ENCODE assay signal across 12 cellular contexts in genomic region chr11:12285106-12285505, GRCh38.
DNase-seq lines count a peak whose midpoint lies in the region; ATAC-seq and TF ChIP-seq lines count a peak whose summit lies in the region.
"Had no signal": no experiment of that assay in that cellular context is flagged by ENCODE, and none has a peak within 500 bp of the region (broad histone marks: within the 10 kb centered on the region; RNA-seq: fewer than 3 reads in every experiment).

No MANE protein-coding gene starts in this region.

- H3K27ac ChIP-seq in brain microvascular endothelial cell (peak overlapping the region; percentile 99), lung (ENCODE audit: low read depth in 1 of 2, low read length in 1 of 2) (no peak overlapping the region)
- H3K27ac ChIP-seq: SK-N-MC had no signal

- 53 to 72% methylated on average over 4 of the region's 4 CpGs for WGBS in lung, 2 donors

- DNase-seq in AG08395 (ENCODE audit: low spot score), result peak; percentile 50
- peak; percentile 8 to 27 for DNase-seq in Kasumi-1 (lab: John Stamatoyannopoulos, UW)
- peak; percentile 93 for DNase-seq in brain microvascular endothelial cell
- peak; percentile 11 for DNase-seq in lung (ENCODE audit: low spot score)
- DNase-seq in mesenteric fat pad (ENCODE audit: low spot score), result no peak
- DNase-seq in retina, result no peak
- no peak for DNase-seq in HPDE6-E6E7 (ENCODE audit: extremely low spot score)
- DNase-seq in nucleus accumbens (lab: John Stamatoyannopoulos, UW), result no peak
- DNase-seq: mucosa of descending colon; NCI-H446 treated with DMSO at 0.1 percent for 48 hours; stimulated activated naive CD4-positive, alpha-beta T cell had no signal

- H3K27me3 ChIP-seq in brain microvascular endothelial cell (replicated peaks), result no peaks in the 10 kb centered on the region
- H3K27me3 ChIP-seq in lung (ENCODE audit: control insufficient read depth, insufficient read depth), result no peaks in the 10 kb centered on the region

- H3K4me1 ChIP-seq in lung (ENCODE audit: control insufficient read depth in 2 of 2, insufficient read depth in 2 of 2, low read length in 2 of 2), result peaks cover 0 to 3% of the 10 kb centered on the region in 2 donors

- no peak for ATAC-seq in lung (ENCODE audit: insufficient read depth, low FRiP score)
- ATAC-seq: mucosa of descending colon had no signal

- no peaks in the 10 kb centered on the region for H3K9me3 ChIP-seq in lung (ENCODE audit: control insufficient read depth in 2 of 2, insufficient read depth in 1 of 2, low read length in 1 of 2)
- H3K9me3 ChIP-seq: mucosa of descending colon had no signal

- no peak for TF ChIP-seq CTCF in brain microvascular endothelial cell (IDR thresholded peaks at IDR 0.05; ENCODE audit: low read depth, low read length, missing control alignments)
- TF ChIP-seq CTCF in lung (IDR thresholded peaks at IDR 0.05; ENCODE audit: control extremely low read depth, extremely low read depth), result no peak

- H3K36me3 ChIP-seq in brain microvascular endothelial cell (replicated peaks) (peaks cover 3% of the 10 kb centered on the region), lung (ENCODE audit: control insufficient read depth in 2 of 2, insufficient read depth in 2 of 2, low read length in 2 of 2) (peaks cover 0 to 3% of the 10 kb centered on the region in 2 donors)

- in situ Hi-C loops in brain microvascular endothelial cell (cut with HindIII; ENCODE audit: low pct_ligation_motif_present, low sequenced_read_pairs), result no loop called here

- no peak overlapping the region for H3K4me3 ChIP-seq in brain microvascular endothelial cell (ENCODE audit: low read depth, low read length)
- H3K4me3 ChIP-seq in lung, result no peak overlapping the region
- H3K4me3 ChIP-seq: mucosa of descending colon, SK-N-MC had no signal

Comparison
In these comparisons a context has a peak if more than half of its experiments do, and no peak if none do; other contexts are left out.
1. DNase-seq: peak in AG08395 (single experiment), Kasumi-1 (2 of 2), brain microvascular endothelial cell (single experiment) and lung (single experiment); none in mesenteric fat pad (single experiment), retina (single experiment), HPDE6-E6E7 (single experiment) and nucleus accumbens (0 of 56).